Comparison of ENCODE assay signal across 22 cellular contexts in the genomic region with DNA sequence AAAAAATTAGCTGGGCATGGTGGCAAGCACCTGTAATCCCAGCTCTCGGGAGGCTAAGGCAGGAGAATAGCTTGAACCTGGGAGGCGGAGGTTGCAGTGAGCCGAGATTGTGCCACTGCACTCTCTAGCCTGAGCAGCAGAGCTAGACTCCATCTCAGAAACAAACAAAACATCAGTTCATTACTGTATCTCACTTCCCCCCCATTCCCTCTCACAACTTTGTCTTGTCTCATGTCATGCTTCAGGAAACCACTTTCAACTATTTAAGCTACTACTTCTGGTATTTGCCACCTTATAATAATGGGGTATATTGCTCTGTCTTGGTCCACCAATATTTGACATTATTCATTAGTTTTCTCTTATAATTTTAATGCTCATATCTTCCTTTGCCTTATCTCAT. TPM values are rescaled to one million over a fixed set of nuclear protein-coding genes. Genes with fewer than 3 reads are reported as not detected.
DNase-seq lines count a peak whose midpoint lies in the region; ATAC-seq, FAIRE-seq and TF ChIP-seq lines count a peak whose summit lies in the region.
"Had no signal": no experiment of that assay in that cellular context is flagged by ENCODE, and none has a peak within 500 bp of the region (broad histone marks: within the 10 kb centered on the region; RNA-seq: fewer than 3 reads in every experiment).

No MANE protein-coding gene starts in this region.

- H3K27me3 ChIP-seq in A673 (replicated peaks; ENCODE audit: insufficient read depth, low read depth, low read length, poor library complexity), result no peaks in the 10 kb centered on the region
- H3K27me3 ChIP-seq: colonic mucosa had no signal

- CTCF ChIA-PET in A673 (lab: Charles Lee), result no interaction called here

- no peak overlapping the region for H3K4me3 ChIP-seq in A673 (ENCODE audit: low read depth, low read length, poor library complexity, severe bottlenecking)
- H3K4me3 ChIP-seq: colonic mucosa, GM23338 had no signal

- ATAC-seq in GM19397 (IDR thresholded peaks at IDR 0.05; ENCODE audit: unreplicated experiment) (peak; percentile 57), HG02759 (IDR thresholded peaks at IDR 0.05; ENCODE audit: unreplicated experiment) (peak; percentile 72), HG03571 (IDR thresholded peaks at IDR 0.05; ENCODE audit: unreplicated experiment) (peak; percentile 66)
- ATAC-seq: activated CD4-positive, CD25-positive, alpha-beta regulatory T cell treated with anti-CD3 and anti-CD28 coated beads, Interleukin-2, amount 50 U/mL, for 24 hours; activated CD8-positive, alpha-beta memory T cell treated with anti-CD3 and anti-CD28 coated beads, Interleukin-2, amount 10 ng/mL, durations not matched to agents 7 days and 5 days had no signal

- H3K4me1 ChIP-seq in A673 (ENCODE audit: insufficient read depth, low read length, poor library complexity, severe bottlenecking), result no peaks in the 10 kb centered on the region
- H3K4me1 ChIP-seq: colonic mucosa had no signal

- peak; percentile 87 for FAIRE-seq in GM12891 (lab: Jason Lieb, UNC)
- FAIRE-seq: G401.6 had no signal

- no peak overlapping the region for H3K27ac Mint-ChIP-seq in nephron progenitor cell
- H3K27ac Mint-ChIP-seq: activated CD8-positive, alpha-beta memory T cell treated with anti-CD3 and anti-CD28 coated beads, Interleukin-2, amount 10 ng/mL, durations not matched to agents 7 days and 5 days; GM23338; T-helper 1 cell treated with Interleukin-12 subunit alpha and Interleukin-12 subunit beta and Interleukin-4 antibody, amounts not matched to agents 30 μg/mL and 1 μg/mL, for 36 hours had no signal

- peaks cover 30% of the 10 kb centered on the region for H3K9me3 Mint-ChIP-seq in nephron progenitor cell
- H3K9me3 Mint-ChIP-seq: GM23338 had no signal

- TF ChIP-seq CTCF in nephron progenitor cell (IDR thresholded peaks at IDR 0.05) (no peak), A673 (conservative IDR thresholded peaks at IDR 0.05; ENCODE audit: low read depth, low read length) (no peak)

- intact Hi-C loops in A673 (cut with micrococcal nuclease; ENCODE audit: unreplicated experiment), result no loop called here

- no peaks in the 10 kb centered on the region for H3K27me3 Mint-ChIP-seq in nephron progenitor cell (ENCODE audit: low read depth, poor library complexity)
- H3K27me3 Mint-ChIP-seq: activated CD8-positive, alpha-beta memory T cell treated with anti-CD3 and anti-CD28 coated beads, Interleukin-2, amount 10 ng/mL, durations not matched to agents 7 days and 5 days had no signal

- no peaks in the 10 kb centered on the region for H3K36me3 ChIP-seq in A673 (ENCODE audit: insufficient read depth, low read length, poor library complexity, severe bottlenecking)
- H3K36me3 ChIP-seq: colonic mucosa, thoracic aorta had no signal

- BruUV-seq in A673 (replicated peaks; lab: Mats Ljungman, UMichigan), result no TSS peak

- no peak for TF ChIP-seq POLR2A in GM12891 (IDR thresholded peaks at IDR 0.05; ENCODE audit: low read depth, low read length)

- POLR2A ChIA-PET in A673 (lab: Charles Lee; ENCODE audit: low non-redundant PET), result interaction anchor here (0.7 kb wide), 1 partner anchor 136 kb away, joined by 3 read pairs; no protein-coding TSS in a partner anchor

- peaks cover 16% of the 10 kb centered on the region for H3K9me3 ChIP-seq in A673 (ENCODE audit: low read depth, low read length, poor library complexity, severe bottlenecking)
- H3K9me3 ChIP-seq: colonic mucosa had no signal

- DNase-seq in GM12891 (ENCODE audit: insufficient read length, low spot score) (no peak), NCI-H2107 treated with DMSO at 0.1 percent for 48 hours (lab: John Stamatoyannopoulos, UW; ENCODE audit: unreplicated experiment) (no peak), nephron progenitor cell (no peak), NCI-H2081 (lab: John Stamatoyannopoulos, UW) (no peak), A673 (ENCODE audit: low spot score) (no peak)
- DNase-seq: activated CD8-positive, alpha-beta memory T cell treated with anti-CD3 and anti-CD28 coated beads, Interleukin-2, amount 10 ng/mL, durations not matched to agents 7 days and 5 days; activated gamma-delta T cell treated with Interleukin-2 at 50 U/mL for 16 hours; colonic mucosa; COR-L47; mammary epithelial cell; NCI-H2029 treated with DMSO at 0.1 percent for 48 hours; NCI-H82 had no signal

- H3K27ac ChIP-seq in A673 (ENCODE audit: low read depth, low read length, poor library complexity, severe bottlenecking), result no peak overlapping the region
- H3K27ac ChIP-seq: colonic mucosa, epithelial cell of prostate had no signal

- H3K4me1 Mint-ChIP-seq in nephron progenitor cell, result peaks cover 11% of the 10 kb centered on the region

- H3K4me3 Mint-ChIP-seq in nephron progenitor cell, result no peak overlapping the region
- H3K4me3 Mint-ChIP-seq: activated CD8-positive, alpha-beta memory T cell treated with anti-CD3 and anti-CD28 coated beads, Interleukin-2, amount 10 ng/mL, durations not matched to agents 7 days and 5 days; GM23338; neural crest cell; T-helper 1 cell treated with Interleukin-12 subunit alpha and Interleukin-12 subunit beta and Interleukin-4 antibody, amounts not matched to agents 30 μg/mL and 1 μg/mL, for 36 hours had no signal

- peaks cover 35% of the 10 kb centered on the region for H3K36me3 Mint-ChIP-seq in nephron progenitor cell (ENCODE audit: low read depth)

TF ChIP-seq in GM12891, 5 proteins besides CTCF, POLR2A, EP300 and RAD21:
- no peak for TF ChIP-seq TAF1 (IDR thresholded peaks at IDR 0.05; ENCODE audit: low read depth, low read length)
- TF ChIP-seq SPI1 (IDR thresholded peaks at IDR 0.05; ENCODE audit: low read depth, low read length), result peak; percentile 80
- TF ChIP-seq POU2F2 (IDR thresholded peaks at IDR 0.05; ENCODE audit: low read depth, low read length), result no peak
- TF ChIP-seq PAX5 (IDR thresholded peaks at IDR 0.05; ENCODE audit: insufficient read depth, low read length, severe bottlenecking), result no peak
- TF ChIP-seq POLR2AphosphoS5 (IDR thresholded peaks at IDR 0.05; ENCODE audit: low read depth, low read length), result no peak

RNA-seq across cellular contexts. Expression of a gene that starts 26.2 kb away (rescaled TPM):
- polyA plus RNA-seq in GM12891 (2012; ENCODE audit: low read depth, missing spikeins), result 12.8 TPM
- total RNA-seq in A673 (2021), result 19.8 and 21.6 TPM in 2 replicates
